In the genomic region with DNA sequence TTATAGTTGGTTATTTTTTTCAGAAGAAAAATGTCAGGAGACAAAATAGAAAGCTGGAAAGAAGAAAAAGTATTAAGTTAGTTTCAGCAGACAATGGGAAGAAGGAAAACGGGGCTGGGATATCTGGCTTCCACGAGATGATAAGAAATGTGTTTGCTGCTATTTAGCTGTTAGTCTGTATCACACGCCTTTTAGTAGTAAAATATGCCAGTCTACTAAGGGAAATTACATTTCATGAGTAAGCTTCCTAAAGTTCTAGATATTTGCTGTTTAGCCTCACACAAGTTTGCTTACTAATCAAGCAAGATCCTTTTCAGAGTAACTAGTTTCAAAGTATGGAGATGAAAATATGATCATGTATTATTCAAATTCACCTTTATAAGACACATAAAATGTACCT, we compare ENCODE assay signal across 20 cellular contexts. TPM values are rescaled to one million over a fixed set of nuclear protein-coding genes. Genes with fewer than 3 reads are reported as not detected.
DNase-seq lines count a peak whose midpoint lies in the region; ATAC-seq, FAIRE-seq and TF ChIP-seq lines count a peak whose summit lies in the region.
"Had no signal": no experiment of that assay in that cellular context is flagged by ENCODE, and none has a peak within 500 bp of the region (broad histone marks: within the 10 kb centered on the region; RNA-seq: fewer than 3 reads in every experiment).

No MANE protein-coding gene starts in this region.

- BruUV-seq in K562 (replicated peaks; lab: Mats Ljungman, UMichigan) = TSS peak; percentile 7

- POLR2A ChIA-PET in K562 (lab: Yijun Ruan, JAX) = interaction anchor here (1.0 to 1.8 kb wide), 5 partner anchors 9 to 147 kb away, joined by 3 to 9 read pairs (median 3); no protein-coding TSS in a partner anchor

- in situ Hi-C loops in K562 (cut with MboI) = loop anchor here (5.0 kb wide), 2 partner anchors 98 to 147 kb away; partner anchors contain the start of genes OR51I2 and OR51V1

- TF ChIP-seq RAD21 in K562 (CRISPR knock-in tag; conservative IDR thresholded peaks at IDR 0.05 in 1 of 2, IDR thresholded peaks at IDR 0.05 in 1 of 2) = no peak

- no peak overlapping the region for H3K9ac ChIP-seq in K562 (ENCODE audit: insufficient read depth in 1 of 2, low read depth in 2 of 2, low read length in 2 of 2)
- H3K9ac ChIP-seq: BLaER1 had no signal

- H3K27ac ChIP-seq in K562 (ENCODE audit: extremely low read depth, low read depth, low read length) (no peak overlapping the region), osteoblast (ENCODE audit: low read depth, low read length) (no peak overlapping the region), psoas muscle (no peak overlapping the region), sigmoid colon (no peak overlapping the region)
- H3K27ac ChIP-seq: BLaER1, HL-60 had no signal

- no peak for TF ChIP-seq POLR2A in H54 (IDR thresholded peaks at IDR 0.05; ENCODE audit: low read depth, low read length)
- no peak for TF ChIP-seq POLR2A in K562 (conservative IDR thresholded peaks at IDR 0.05)
- TF ChIP-seq POLR2A in sigmoid colon (IDR thresholded peaks at IDR 0.05) = no peak

- H4K20me1 ChIP-seq in K562 (replicated peaks; ENCODE audit: control insufficient read depth, insufficient read depth, low read length) (no peaks in the 10 kb centered on the region), osteoblast (ENCODE audit: insufficient read depth, low read length) (no peaks in the 10 kb centered on the region)
- H4K20me1 ChIP-seq: BLaER1 had no signal

- TF ChIP-seq CTCF in K562 (IDR thresholded peaks at IDR 0.05 in 2 of 3, conservative IDR thresholded peaks at IDR 0.05 in 1 of 3; ENCODE audit: insufficient read depth in 2 of 3, low read depth in 1 of 3, low read length in 3 of 3) (no peak), fibroblast of pulmonary artery (IDR thresholded peaks at IDR 0.05; ENCODE audit: low read length, missing control alignments) (no peak), osteoblast (IDR thresholded peaks at IDR 0.05; ENCODE audit: extremely low read depth, low read depth, low read length) (no peak), psoas muscle (IDR thresholded peaks at IDR 0.05) (no peak), sigmoid colon (IDR thresholded peaks at IDR 0.05) (no peak)

- no peaks in the 10 kb centered on the region for H3K27me3 ChIP-seq in K562 (ENCODE audit: control insufficient read depth in 2 of 2, insufficient read depth in 2 of 2, low read length in 2 of 2)
- H3K27me3 ChIP-seq in osteoblast (ENCODE audit: insufficient read depth, low read length) = no peaks in the 10 kb centered on the region
- no peaks in the 10 kb centered on the region for H3K27me3 ChIP-seq in psoas muscle (ENCODE audit: insufficient read depth in 3 of 3, low read length in 2 of 3)
- H3K27me3 ChIP-seq in sigmoid colon = no peaks in the 10 kb centered on the region
- H3K27me3 ChIP-seq: BLaER1 had no signal

- no peaks in the 10 kb centered on the region for H3K9me1 ChIP-seq in K562 (ENCODE audit: control insufficient read depth, insufficient read depth, low read length)

- H3K36me3 ChIP-seq in K562 (ENCODE audit: control insufficient read depth, insufficient read depth, low read length) = peaks cover 74% of the 10 kb centered on the region
- H3K36me3 ChIP-seq in osteoblast (ENCODE audit: insufficient read depth, low read length) = no peaks in the 10 kb centered on the region
- no peaks in the 10 kb centered on the region for H3K36me3 ChIP-seq in psoas muscle (ENCODE audit: insufficient read depth in 1 of 2, low read depth in 1 of 2)
- no peaks in the 10 kb centered on the region for H3K36me3 ChIP-seq in sigmoid colon
- H3K36me3 ChIP-seq: BLaER1 had no signal

- DNase-seq in H54 (ENCODE audit: insufficient read length, low spot score) (no peak), K562 (ENCODE audit: extremely low read depth in 1 of 4, low spot score in 3 of 4) (no peak), fibroblast of pulmonary artery (ENCODE audit: low read depth) (peak; percentile 12), osteoblast (ENCODE audit: insufficient read length, low spot score, missing footprints) (no peak), psoas muscle (no peak), sigmoid colon (no peak)
- DNase-seq: 8988T; Calu3; CD8-positive, alpha-beta T cell; DMS79 treated with DMSO at 0.1 percent for 48 hours; GF-D8; HCEC 1CT had no signal

- ATAC-seq in K562 (no peak), psoas muscle (no peak), GM18858 (IDR thresholded peaks at IDR 0.05; ENCODE audit: unreplicated experiment) (no peak)
- ATAC-seq: CD8-positive, alpha-beta T cell had no signal

- H2AFZ ChIP-seq in K562 (ENCODE audit: low read depth, low read length) (no peak overlapping the region; the same call in 1 of the 2 replicates), osteoblast (ENCODE audit: low read length) (peak overlapping the region; percentile 7)

- CTCF ChIA-PET in K562 (lab: Yijun Ruan, JAX; ENCODE audit: low intra/inter-chr PET ratio) = no interaction called here

- TF ChIP-seq EP300 in K562 (IDR thresholded peaks at IDR 0.05; ENCODE audit: low read length) (no peak), sigmoid colon (IDR thresholded peaks at IDR 0.05) (no peak)

- H3K4me1 ChIP-seq in K562 (replicated peaks in 1 of 2; ENCODE audit: control insufficient read depth in 2 of 2, insufficient read depth in 2 of 2, low read length in 2 of 2) = peaks cover 7 to 19% of the 10 kb centered on the region in 2 experiments; a peak in 3 of 5 replicates
- H3K4me1 ChIP-seq in osteoblast (ENCODE audit: insufficient read depth, low read length) = peaks cover 20% of the 10 kb centered on the region
- no peaks in the 10 kb centered on the region for H3K4me1 ChIP-seq in psoas muscle
- H3K4me1 ChIP-seq in sigmoid colon = no peaks in the 10 kb centered on the region
- H3K4me1 ChIP-seq: BLaER1 had no signal

- H3K4me3 ChIP-seq in K562 = no peak overlapping the region
- H3K4me3 ChIP-seq in fibroblast of pulmonary artery (replicated peaks; ENCODE audit: low read depth, low read length) = no peak overlapping the region
- no peak overlapping the region for H3K4me3 ChIP-seq in osteoblast (ENCODE audit: insufficient read depth, low read length)
- H3K4me3 ChIP-seq in psoas muscle = no peak overlapping the region
- no peak overlapping the region for H3K4me3 ChIP-seq in sigmoid colon
- H3K4me3 ChIP-seq: BLaER1 had no signal

- H3K79me2 ChIP-seq in K562 (ENCODE audit: control insufficient read depth, insufficient read depth, low read length) (peaks cover 26% of the 10 kb centered on the region), osteoblast (ENCODE audit: insufficient read depth, low read length) (no peaks in the 10 kb centered on the region)

- H3K9me3 ChIP-seq in K562 (replicated peaks; ENCODE audit: control insufficient read depth, insufficient read depth, low read depth, low read length) = peaks cover 2% of the 10 kb centered on the region; the same call in 1 of the 2 replicates
- no peaks in the 10 kb centered on the region for H3K9me3 ChIP-seq in osteoblast (ENCODE audit: low read depth, low read length)
- no peaks in the 10 kb centered on the region for H3K9me3 ChIP-seq in psoas muscle
- no peaks in the 10 kb centered on the region for H3K9me3 ChIP-seq in sigmoid colon
- H3K9me3 ChIP-seq: BLaER1 had no signal

- peak; percentile 82 for FAIRE-seq in H54 (lab: Jason Lieb, UNC)
- FAIRE-seq in K562 (lab: Jason Lieb, UNC) = no peak

- H3K4me2 ChIP-seq in K562 (ENCODE audit: insufficient read depth, low read length) (no peak overlapping the region; the same call in 1 of the 2 replicates), osteoblast (ENCODE audit: insufficient read depth, low read length) (no peak overlapping the region)
- H3K4me2 ChIP-seq: BLaER1 had no signal

- intact Hi-C loops in K562 (cut with micrococcal nuclease) = no loop called here
- intact Hi-C loops in psoas muscle (cut with DNase I) = no loop called here
- intact Hi-C loops in sigmoid colon (cut with DNase I) = no loop called here

- 41% methylated on average over 3 of the region's 3 CpGs for WGBS in K562 (ENCODE audit: insufficient coverage, low coverage, missing lambda C conversion rate)
- WGBS in psoas muscle, 3 donors = 67 to 84% (median 82%) methylated on average over 3 of the region's 3 CpGs
- 54 to 72% methylated on average over 3 of the region's 3 CpGs for WGBS in sigmoid colon, 2 donors

RNA-seq across cellular contexts. Expression of gene OR51B4, which starts 1.5 kb away (rescaled TPM):
- total RNA-seq in K562 (2011; cell fraction: chromatin; rRNA removed; ENCODE audit: low replicate concordance) = 113 and 179 TPM in 2 replicates
- 66.9 and 97.2 TPM in 2 replicates for total RNA-seq in K562 (2011; cell fraction: nucleolus; rRNA removed)
- 183 and 330 TPM in 2 replicates for total RNA-seq in K562 (2011; cell fraction: nucleoplasm; rRNA removed)
- total RNA-seq in K562 (2014; rRNA removed) (20.5 and 22.1 TPM in 2 replicates), K562 (2014; rRNA removed; fragmentation: Illumina TruSeq; extraction: Trizol) (48.3 and 56.4 TPM in 2 replicates), K562 (2015; rRNA removed; fragmentation: Illumina TruSeq; extraction: Trizol) (39.9 and 42.2 TPM in 2 replicates), K562 (2021) (43.8 and 48.2 TPM in 2 replicates), osteoblast (not detected in 2 replicates), psoas muscle (not detected), sigmoid colon (not detected)
- polyA plus RNA-seq in K562 (2011; rRNA removed) (64.6 and 65.5 TPM in 2 replicates), K562 (2014; fragmentation: Illumina TruSeq; extraction: Trizol) (53.2 and 55.8 TPM in 2 replicates), K562 (2014; fragmentation: Nextera tagmentation; extraction: Ambion mirVana) (10 to 100 TPM; 17.1 to 23.8 TPM), K562 (2014; rRNA removed) (22.8 and 32.9 TPM in 2 replicates), psoas muscle (not detected), sigmoid colon (not detected)
- 74.4 and 99.5 TPM in 2 replicates for polyA plus RNA-seq in K562 (2011; cell fraction: cytosol; rRNA removed)
- 99.6 and 172 TPM in 2 replicates for polyA plus RNA-seq in K562 (2011; cell fraction: nucleus; rRNA removed)
- polyA plus RNA-seq in K562 (2012) = 23.1 and 52.0 TPM in 2 replicates
- 157 and 184 TPM in 2 replicates for polyA minus RNA-seq in K562 (2011; rRNA and poly(A)+ RNA removed)
- polyA minus RNA-seq in K562 (2011; cell fraction: cytosol; rRNA and poly(A)+ RNA removed) = 31.9 and 56.7 TPM in 2 replicates
- polyA minus RNA-seq in K562 (2011; cell fraction: nucleus; rRNA and poly(A)+ RNA removed) = 102 and 129 TPM in 2 replicates
- total RNA-seq: A673; Calu3; CD8-positive, alpha-beta T cell had no signal
- polyA plus RNA-seq: CD14-positive monocyte, IgD-negative memory B cell had no signal

RNA-seq across cellular contexts. Expression of gene OR51B2, which starts 23.9 kb away (rescaled TPM):
- total RNA-seq in K562 (2011; cell fraction: chromatin; rRNA removed; ENCODE audit: low replicate concordance) = 26.1 and 96.0 TPM in 2 replicates
- 17.0 and 25.1 TPM in 2 replicates for total RNA-seq in K562 (2011; cell fraction: nucleolus; rRNA removed)
- 59.5 and 83.7 TPM in 2 replicates for total RNA-seq in K562 (2011; cell fraction: nucleoplasm; rRNA removed)
- 3.4 and 4.0 TPM in 2 replicates for total RNA-seq in K562 (2014; rRNA removed)
- total RNA-seq in K562 (2014; rRNA removed; fragmentation: Illumina TruSeq; extraction: Trizol) = 6.6 TPM in 2 replicates
- total RNA-seq in K562 (2015; rRNA removed; fragmentation: Illumina TruSeq; extraction: Trizol) = 5.0 and 5.7 TPM in 2 replicates
- total RNA-seq in K562 (2021) = 3.3 and 4.0 TPM in 2 replicates
- polyA plus RNA-seq in K562 (2011; rRNA removed) = 5.7 and 10.5 TPM in 2 replicates
- polyA plus RNA-seq in K562 (2011; cell fraction: cytosol; rRNA removed) = 1.5 and 7.6 TPM in 2 replicates
- polyA plus RNA-seq in K562 (2011; cell fraction: nucleus; rRNA removed) = 19.3 and 33.3 TPM in 2 replicates
- polyA plus RNA-seq in K562 (2012) = 1.0 and 3.5 TPM in 2 replicates
- 3.3 and 3.5 TPM in 2 replicates for polyA plus RNA-seq in K562 (2014; fragmentation: Illumina TruSeq; extraction: Trizol)
- polyA plus RNA-seq in K562 (2014; fragmentation: Nextera tagmentation; extraction: Ambion mirVana) = under 1 TPM; 0.38 to 0.84 TPM
- 2.6 and 2.7 TPM in 2 replicates for polyA plus RNA-seq in K562 (2014; rRNA removed)
- polyA minus RNA-seq in K562 (2011; rRNA and poly(A)+ RNA removed) = 47.7 and 115 TPM in 2 replicates
- polyA minus RNA-seq in K562 (2011; cell fraction: cytosol; rRNA and poly(A)+ RNA removed) = 4.0 and 5.9 TPM in 2 replicates
- 66.8 and 115 TPM in 2 replicates for polyA minus RNA-seq in K562 (2011; cell fraction: nucleus; rRNA and poly(A)+ RNA removed)
- total RNA-seq in osteoblast = not detected in 2 replicates
- not detected for total RNA-seq in psoas muscle
- not detected for polyA plus RNA-seq in psoas muscle
- total RNA-seq in sigmoid colon = 1 to 10 TPM in 1 of 4 donors, under 1 TPM in 1, not detected in 2; 0.66 to 1.1 TPM
- not detected for polyA plus RNA-seq in sigmoid colon
- total RNA-seq: A673; Calu3; CD8-positive, alpha-beta T cell; H4 had no signal
- polyA plus RNA-seq: AG04450, CD14-positive monocyte, IgD-negative memory B cell had no signal

RNA-seq across cellular contexts. Expression of gene HBE1, which starts 30.5 kb away (rescaled TPM):
- total RNA-seq in K562 (2011; cell fraction: chromatin; rRNA removed; ENCODE audit: low replicate concordance) = 428 and 488 TPM in 2 replicates
- total RNA-seq in K562 (2011; cell fraction: nucleolus; rRNA removed) = 920 and 1,516 TPM in 2 replicates
- 1,288 and 1,316 TPM in 2 replicates for total RNA-seq in K562 (2011; cell fraction: nucleoplasm; rRNA removed)
- total RNA-seq in K562 (2014; rRNA removed) (1,522 and 1,641 TPM in 2 replicates), K562 (2014; rRNA removed; fragmentation: Illumina TruSeq; extraction: Trizol) (1,988 and 2,064 TPM in 2 replicates), K562 (2015; rRNA removed; fragmentation: Illumina TruSeq; extraction: Trizol) (594 and 612 TPM in 2 replicates), K562 (2021) (1,978 and 2,119 TPM in 2 replicates), osteoblast (not detected in 2 replicates), psoas muscle (not detected), sigmoid colon (not detected)
- polyA plus RNA-seq in K562 (2011; rRNA removed) (1,590 and 10,250 TPM in 2 replicates), K562 (2014; fragmentation: Illumina TruSeq; extraction: Trizol) (2,663 and 2,874 TPM in 2 replicates), K562 (2014; fragmentation: Nextera tagmentation; extraction: Ambion mirVana) (1,000 to 10,000 TPM; 2,181 to 2,800 TPM), K562 (2014; rRNA removed) (2,730 and 3,408 TPM in 2 replicates), psoas muscle (not detected), sigmoid colon (not detected)
- polyA plus RNA-seq in K562 (2011; cell fraction: cytosol; rRNA removed) = 2,905 and 13,663 TPM in 2 replicates
- 783 and 2,910 TPM in 2 replicates for polyA plus RNA-seq in K562 (2011; cell fraction: nucleus; rRNA removed)
- polyA plus RNA-seq in K562 (2012) = 1,158 and 1,777 TPM in 2 replicates
- polyA minus RNA-seq in K562 (2011; rRNA and poly(A)+ RNA removed) = 579 and 3,233 TPM in 2 replicates
- 263 and 1,304 TPM in 2 replicates for polyA minus RNA-seq in K562 (2011; cell fraction: cytosol; rRNA and poly(A)+ RNA removed)
- 90.1 and 239 TPM in 2 replicates for polyA minus RNA-seq in K562 (2011; cell fraction: nucleus; rRNA and poly(A)+ RNA removed)
- total RNA-seq: A673; Calu3; CD8-positive, alpha-beta T cell had no signal
- polyA plus RNA-seq: CD14-positive monocyte, IgD-negative memory B cell had no signal

RNA-seq across cellular contexts. Expression of gene OR51B5, which starts 43.1 kb away (rescaled TPM):
- 138 and 316 TPM in 2 replicates for total RNA-seq in K562 (2011; cell fraction: chromatin; rRNA removed; ENCODE audit: low replicate concordance)
- total RNA-seq in K562 (2011; cell fraction: nucleolus; rRNA removed) = 86.7 and 139 TPM in 2 replicates
- 410 and 874 TPM in 2 replicates for total RNA-seq in K562 (2011; cell fraction: nucleoplasm; rRNA removed)
- total RNA-seq in K562 (2014; rRNA removed) = 81.2 and 89.6 TPM in 2 replicates
- 158 and 184 TPM in 2 replicates for total RNA-seq in K562 (2014; rRNA removed; fragmentation: Illumina TruSeq; extraction: Trizol)
- 104 and 109 TPM in 2 replicates for total RNA-seq in K562 (2015; rRNA removed; fragmentation: Illumina TruSeq; extraction: Trizol)
- 109 and 120 TPM in 2 replicates for total RNA-seq in K562 (2021)
- polyA plus RNA-seq in K562 (2011; rRNA removed) = 137 and 216 TPM in 2 replicates
- polyA plus RNA-seq in K562 (2011; cell fraction: cytosol; rRNA removed) = 103 and 220 TPM in 2 replicates
- 302 and 401 TPM in 2 replicates for polyA plus RNA-seq in K562 (2011; cell fraction: nucleus; rRNA removed)
- 66.6 and 103 TPM in 2 replicates for polyA plus RNA-seq in K562 (2012)
- 154 and 176 TPM in 2 replicates for polyA plus RNA-seq in K562 (2014; fragmentation: Illumina TruSeq; extraction: Trizol)
- polyA plus RNA-seq in K562 (2014; fragmentation: Nextera tagmentation; extraction: Ambion mirVana) = 10 to 100 TPM; 83.5 to 99.9 TPM
- polyA plus RNA-seq in K562 (2014; rRNA removed) = 111 and 113 TPM in 2 replicates
- 143 and 246 TPM in 2 replicates for polyA minus RNA-seq in K562 (2011; rRNA and poly(A)+ RNA removed)
- polyA minus RNA-seq in K562 (2011; cell fraction: cytosol; rRNA and poly(A)+ RNA removed) = 55.8 and 81.5 TPM in 2 replicates
- 241 and 318 TPM in 2 replicates for polyA minus RNA-seq in K562 (2011; cell fraction: nucleus; rRNA and poly(A)+ RNA removed)
- not detected in 2 replicates for total RNA-seq in osteoblast
- not detected for total RNA-seq in psoas muscle
- not detected for polyA plus RNA-seq in psoas muscle
- total RNA-seq in sigmoid colon = 1 to 10 TPM in 1 of 4 donors, not detected in 3; 1.3 TPM
- not detected for polyA plus RNA-seq in sigmoid colon
- total RNA-seq: A673; Calu3; CD8-positive, alpha-beta T cell had no signal
- polyA plus RNA-seq: CD14-positive monocyte, IgD-negative memory B cell had no signal

RNA-seq across cellular contexts. Expression of gene HBG2, which starts 45.7 kb away (rescaled TPM):
- 272 and 470 TPM in 2 replicates for total RNA-seq in K562 (2011; cell fraction: chromatin; rRNA removed; ENCODE audit: low replicate concordance)
- total RNA-seq in K562 (2011; cell fraction: nucleolus; rRNA removed) = 1,129 and 1,276 TPM in 2 replicates
- 972 and 1,024 TPM in 2 replicates for total RNA-seq in K562 (2011; cell fraction: nucleoplasm; rRNA removed)
- total RNA-seq in K562 (2014; rRNA removed) (4,133 and 5,659 TPM in 2 replicates), K562 (2014; rRNA removed; fragmentation: Illumina TruSeq; extraction: Trizol) (14,495 and 14,520 TPM in 2 replicates), K562 (2015; rRNA removed; fragmentation: Illumina TruSeq; extraction: Trizol) (1,503 and 1,626 TPM in 2 replicates), K562 (2021) (9,242 and 9,746 TPM in 2 replicates), osteoblast (not detected in 2 replicates), psoas muscle (1 to 10 TPM in 1 of 4 donors, not detected in 3; 1.0 TPM), sigmoid colon (not detected)
- polyA plus RNA-seq in K562 (2011; rRNA removed) (14,543 and 18,939 TPM in 2 replicates), K562 (2014; fragmentation: Illumina TruSeq; extraction: Trizol) (5,264 and 6,648 TPM in 2 replicates), K562 (2014; fragmentation: Nextera tagmentation; extraction: Ambion mirVana) (over 10,000 TPM; 53,065 to 58,619 TPM), K562 (2014; rRNA removed) (10,515 and 11,063 TPM in 2 replicates), psoas muscle (not detected), sigmoid colon (not detected)
- 11,967 and 13,477 TPM in 2 replicates for polyA plus RNA-seq in K562 (2011; cell fraction: cytosol; rRNA removed)
- polyA plus RNA-seq in K562 (2011; cell fraction: nucleus; rRNA removed) = 3,033 and 3,867 TPM in 2 replicates
- 2,383 and 7,190 TPM in 2 replicates for polyA plus RNA-seq in K562 (2012)
- polyA minus RNA-seq in K562 (2011; rRNA and poly(A)+ RNA removed) = 2,172 and 2,198 TPM in 2 replicates
- polyA minus RNA-seq in K562 (2011; cell fraction: cytosol; rRNA and poly(A)+ RNA removed) = 396 and 509 TPM in 2 replicates
- 161 and 330 TPM in 2 replicates for polyA minus RNA-seq in K562 (2011; cell fraction: nucleus; rRNA and poly(A)+ RNA removed)
- total RNA-seq: A673; Calu3; CD8-positive, alpha-beta T cell had no signal

Comparison
In these comparisons a context has a peak if more than half of its experiments do, and no peak if none do; other contexts are left out.
1. RNA of gene OR51B4, which starts 1.5 kb away (total RNA-seq): 20.5 to 330 TPM in K562; not detected in osteoblast, not detected in psoas muscle and not detected in sigmoid colon; every median in the first group is over 10 times any median in the second.
2. RNA of gene HBE1, which starts 30.5 kb away (total RNA-seq): 428 to 2,119 TPM in K562; not detected in osteoblast; every median in the first group is over 100 times any median in the second.